21 cellular contexts compared by ENCODE assay signal in genomic region chr1:4010811-4011605, GRCh38.
"Had no signal": no experiment of that assay in that cellular context is flagged by ENCODE, and none has a peak within 500 bp of the region (broad histone marks: within the 10 kb centered on the region; RNA-seq: fewer than 3 reads in every experiment).

No MANE protein-coding gene starts in this region.

- H3K27me3 Mint-ChIP-seq: memory B cell had no signal

- H3K9me3 ChIP-seq: ascending aorta, vagina had no signal

- H3K27me3 ChIP-seq: ascending aorta, tibial nerve, vagina had no signal

- H3K9me3 Mint-ChIP-seq: activated naive CD4-positive, alpha-beta T cell treated with anti-CD3 and anti-CD28 coated beads, Interleukin-2, amount 50 U/mL, for 24 hours had no signal

- ATAC-seq: activated CD8-positive, alpha-beta T cell treated with anti-CD3 and anti-CD28 coated beads for 36 hours; activated T-cell treated with anti-CD3 and anti-CD28 coated beads, Interleukin-2, amount 50 U/mL, for 4 hours; naive thymus-derived CD8-positive, alpha-beta T cell; stimulated activated naive B cell treated with anti-CD40 and anti-IgM and Interleukin-4, amounts not matched to agents 10 μg/mL and 1 μg/mL and 100 μg/mL, for 72 hours had no signal

- H3K27ac Mint-ChIP-seq: activated CD8-positive, alpha-beta T cell treated with anti-CD3 and anti-CD28 coated beads for 36 hours; activated naive CD4-positive, alpha-beta T cell treated with anti-CD3 and anti-CD28 coated beads, Interleukin-2, amount 50 U/mL, for 24 hours; immature natural killer cell; memory B cell; naive thymus-derived CD8-positive, alpha-beta T cell; stimulated activated naive B cell treated with anti-CD40 and anti-IgM and Interleukin-4, amounts not matched to agents 10 μg/mL and 1 μg/mL and 100 μg/mL, for 72 hours had no signal

- H3K27ac ChIP-seq: ascending aorta, esophagus muscularis mucosa, spleen, tibial nerve, vagina had no signal

- H3K36me3 ChIP-seq: ascending aorta, esophagus muscularis mucosa, spleen, tibial nerve, vagina had no signal

- H3K4me3 Mint-ChIP-seq: activated CD8-positive, alpha-beta T cell treated with anti-CD3 and anti-CD28 coated beads for 36 hours; activated naive CD4-positive, alpha-beta T cell treated with anti-CD3 and anti-CD28 coated beads, Interleukin-2, amount 50 U/mL, for 24 hours; activated T-cell treated with anti-CD3 and anti-CD28 coated beads, Interleukin-2, amount 50 U/mL, for 4 hours; immature natural killer cell; memory B cell; naive thymus-derived CD8-positive, alpha-beta T cell; stimulated activated naive B cell treated with anti-CD40 and anti-IgM and Interleukin-4, amounts not matched to agents 10 μg/mL and 1 μg/mL and 100 μg/mL, for 72 hours had no signal

- H3K4me3 ChIP-seq: ascending aorta, esophagus muscularis mucosa, spleen, tibial nerve, vagina had no signal

- DNase-seq: activated CD4-positive, alpha-beta T cell treated with anti-CD3 and anti-CD28 coated beads for 48 hours; activated CD4-positive, CD25-positive, alpha-beta regulatory T cell; activated CD8-positive, alpha-beta T cell treated with anti-CD3 and anti-CD28 coated beads for 36 hours; activated gamma-delta T cell; activated T-cell treated with anti-CD3 and anti-CD28 coated beads, Interleukin-2, amount 50 U/mL, for 4 hours; effector CD8-positive, alpha-beta T cell; immature natural killer cell; naive thymus-derived CD8-positive, alpha-beta T cell; nucleus accumbens; spleen; stimulated activated CD4-positive, alpha-beta T cell treated with anti-CD3 and anti-CD28 coated beads, Interleukin-4, amount 100 ng/mL, for 4 hours; stimulated activated naive B cell treated with anti-CD40 and anti-IgM and Interleukin-4, amounts not matched to agents 10 μg/mL and 1 μg/mL and 100 μg/mL, for 72 hours; substantia nigra; T-helper 1 cell; T-helper 9 cell had no signal

- H3K4me1 ChIP-seq: ascending aorta, esophagus muscularis mucosa, spleen, tibial nerve, vagina had no signal

- H3K4me1 Mint-ChIP-seq: activated naive CD4-positive, alpha-beta T cell treated with anti-CD3 and anti-CD28 coated beads, Interleukin-2, amount 50 U/mL, for 24 hours had no signal
